In genomic region chr12:49288412-49288853, GRCh38 we compare ENCODE assay signal across 9 cellular contexts. TPM values are rescaled to one million over a fixed set of nuclear protein-coding genes. Genes with fewer than 3 reads are reported as not detected.
DNase-seq lines count a peak whose midpoint lies in the region; ATAC-seq, FAIRE-seq and TF ChIP-seq lines count a peak whose summit lies in the region.
"Had no signal": no experiment of that assay in that cellular context is flagged by ENCODE, and none has a peak within 500 bp of the region (broad histone marks: within the 10 kb centered on the region; RNA-seq: fewer than 3 reads in every experiment).

No MANE protein-coding gene starts in this region.

- ATAC-seq in GM19397 (IDR thresholded peaks at IDR 0.05; ENCODE audit: unreplicated experiment) (no peak), GM21528 (IDR thresholded peaks at IDR 0.05; ENCODE audit: low FRiP score, unreplicated experiment) (no peak)

- in situ Hi-C loops in astrocyte of the cerebellum (cut with HindIII; ENCODE audit: low sequenced_read_pairs): no loop called here

- FAIRE-seq in D721Med (lab: Jason Lieb, UNC): peak; percentile 55

- TF ChIP-seq CTCF in D721Med (IDR thresholded peaks at IDR 0.05; ENCODE audit: insufficient read depth, missing control alignments): peak; percentile 90
- peak; percentile 80 for TF ChIP-seq CTCF in astrocyte of the cerebellum (IDR thresholded peaks at IDR 0.05; ENCODE audit: low read depth, low read length, missing control alignments)

- peak; percentile 62 for DNase-seq in D721Med (ENCODE audit: insufficient read length, low spot score)
- peak; percentile 61 for DNase-seq in HT1080 (ENCODE audit: low read depth)
- peak; percentile 64 for DNase-seq in T-helper 9 cell
- peak; percentile 34 for DNase-seq in astrocyte of the cerebellum (ENCODE audit: low read depth)
- DNase-seq in iPS-NIHi11 (ENCODE audit: low spot score): peak; percentile 75
- peak; percentile 43 to 58 for DNase-seq in stimulated activated CD4-positive, alpha-beta T cell treated with anti-CD3 and anti-CD28 coated beads, Interleukin-1b, Interleukin-23, amount 100 ng/mL, for 4 hours (ENCODE audit: low read depth in 2 of 2)

- H3K4me3 ChIP-seq in astrocyte of the cerebellum (ENCODE audit: low read depth, low read length): no peak overlapping the region

RNA-seq across cellular contexts. Expression of gene PRPH, which starts 6.5 kb away (rescaled TPM):
- total RNA-seq in HT1080 (2014; rRNA removed; shearing (Covaris generic)): 0.13 and 0.21 TPM in 2 replicates
- 0.02 TPM in 1 of 2 replicates, not detected in the other for polyA plus RNA-seq in HT1080 (2015; cell fraction: cytosol; rRNA removed)
- polyA plus RNA-seq in HT1080 (2015; cell fraction: nucleus; rRNA removed): 0.18 and 0.48 TPM in 2 replicates
- total RNA-seq: activated CD8-positive, alpha-beta memory T cell treated with anti-CD3 and anti-CD28 coated beads for 36 hours had no signal

RNA-seq across cellular contexts. Expression of gene TUBA1C, which starts 23.6 kb away (rescaled TPM):
- 1,877 and 2,544 TPM in 2 replicates for total RNA-seq in HT1080 (2014; rRNA removed; shearing (Covaris generic))
- polyA plus RNA-seq in HT1080 (2015; cell fraction: cytosol; rRNA removed): 2,742 and 2,814 TPM in 2 replicates
- polyA plus RNA-seq in HT1080 (2015; cell fraction: nucleus; rRNA removed): 2,861 and 3,071 TPM in 2 replicates

RNA-seq across cellular contexts. Expression of gene TROAP, which starts 34.6 kb away (rescaled TPM):
- 35.8 and 48.7 TPM in 2 replicates for total RNA-seq in HT1080 (2014; rRNA removed; shearing (Covaris generic))
- 27.3 and 31.1 TPM in 2 replicates for polyA plus RNA-seq in HT1080 (2015; cell fraction: cytosol; rRNA removed)
- 83.8 and 97.8 TPM in 2 replicates for polyA plus RNA-seq in HT1080 (2015; cell fraction: nucleus; rRNA removed)

RNA-seq across cellular contexts. Expression of gene C1QL4, which starts 48.6 kb away (rescaled TPM):
- total RNA-seq in HT1080 (2014; rRNA removed; shearing (Covaris generic)): 5.3 and 5.7 TPM in 2 replicates
- polyA plus RNA-seq in HT1080 (2015; cell fraction: cytosol; rRNA removed): 3.1 and 3.6 TPM in 2 replicates
- polyA plus RNA-seq in HT1080 (2015; cell fraction: nucleus; rRNA removed): 3.5 and 3.6 TPM in 2 replicates
- total RNA-seq: activated CD8-positive, alpha-beta memory T cell treated with anti-CD3 and anti-CD28 coated beads for 36 hours had no signal

RNA-seq across cellular contexts. Expression of gene DNAJC22, which starts 58.3 kb away (rescaled TPM):
- 8.3 and 9.1 TPM in 2 replicates for total RNA-seq in HT1080 (2014; rRNA removed; shearing (Covaris generic))
- polyA plus RNA-seq in HT1080 (2015; cell fraction: cytosol; rRNA removed): 8.2 and 8.4 TPM in 2 replicates
- 11.0 and 11.2 TPM in 2 replicates for polyA plus RNA-seq in HT1080 (2015; cell fraction: nucleus; rRNA removed)
- total RNA-seq: activated CD8-positive, alpha-beta memory T cell treated with anti-CD3 and anti-CD28 coated beads for 36 hours had no signal
